In the genomic region with DNA sequence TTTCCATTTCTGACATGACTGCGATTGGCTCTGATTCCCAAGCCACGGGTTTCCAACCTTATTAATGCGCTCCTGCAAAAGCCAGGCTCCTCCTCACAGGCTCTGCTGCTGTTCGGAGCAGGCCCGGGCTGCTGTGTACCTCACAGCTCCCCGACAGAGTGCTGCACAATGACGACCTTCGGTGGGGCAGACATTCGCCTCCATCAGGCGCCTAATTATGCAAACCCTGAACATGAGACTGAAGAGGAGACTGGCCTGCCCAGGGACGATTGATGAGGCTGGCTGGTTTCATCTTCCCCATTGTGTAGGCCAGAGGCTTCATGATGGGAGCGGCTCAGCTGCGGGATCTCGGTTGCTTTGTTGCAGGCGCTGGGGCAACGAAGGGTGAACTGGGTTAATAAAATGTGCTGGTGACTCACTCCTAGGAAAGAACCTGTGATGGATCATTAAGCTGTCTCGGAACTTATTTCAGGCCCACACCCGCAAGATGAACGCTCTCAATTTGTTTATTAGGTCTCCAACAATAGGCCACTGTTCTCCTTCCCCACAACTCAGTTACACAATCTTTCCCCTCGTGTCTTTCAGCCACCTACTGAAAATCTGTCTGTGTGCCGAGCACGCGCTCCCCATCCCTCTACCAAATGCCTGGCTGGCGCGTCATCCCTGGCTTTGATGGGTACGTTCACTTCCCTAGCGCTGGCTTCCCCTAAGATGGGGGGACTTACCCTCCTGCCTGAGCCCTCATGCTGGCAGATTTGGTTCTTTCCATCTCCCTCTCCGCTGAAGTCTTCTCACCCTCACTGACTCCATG, we compare ENCODE assay signal across 8 cellular contexts. TPM values are rescaled to one million over a fixed set of nuclear protein-coding genes. Genes with fewer than 3 reads are reported as not detected.
DNase-seq lines count a peak whose midpoint lies in the region; ATAC-seq and TF ChIP-seq lines count a peak whose summit lies in the region.

No MANE protein-coding gene starts in this region.

- ATAC-seq in GM18502 (IDR thresholded peaks at IDR 0.05; ENCODE audit: poor library complexity, unreplicated experiment), result no peak
- no peak for ATAC-seq in activated CD4-positive, CD25-positive, alpha-beta regulatory T cell treated with anti-CD3 and anti-CD28 coated beads, Interleukin-2, amount 50 U/mL, for 24 hours
- no peak for ATAC-seq in GM19023 (IDR thresholded peaks at IDR 0.05; ENCODE audit: unreplicated experiment)

- peaks cover 28% of the 10 kb centered on the region for H3K36me3 Mint-ChIP-seq in Calu3 (ENCODE audit: insufficient read depth, unreplicated experiment)

- no peak overlapping the region for H3K4me3 ChIP-seq in fibroblast of villous mesenchyme (ENCODE audit: low read depth, low read length)

- H3K27me3 Mint-ChIP-seq in Calu3 (ENCODE audit: unreplicated experiment), result no peaks in the 10 kb centered on the region

- peaks cover 76% of the 10 kb centered on the region for H3K4me1 Mint-ChIP-seq in Calu3 (ENCODE audit: low read depth, unreplicated experiment)

- DNase-seq in Calu3 (peak; percentile 86), RWPE1 (ENCODE audit: low spot score) (peak; percentile 76), fibroblast of villous mesenchyme (ENCODE audit: low read depth) (peak; percentile 61), occipital lobe (lab: John Stamatoyannopoulos, UW) (peak; percentile 21), iPS-NIHi7 (ENCODE audit: extremely low spot score) (no peak)

- POLR2A ChIA-PET in RWPE1 (lab: Yijun Ruan, JAX; ENCODE audit: low non-redundant PET), result no interaction called here

- H3K4me3 Mint-ChIP-seq in Calu3 (ENCODE audit: low read depth, unreplicated experiment), result peak overlapping the region; percentile 64

- no peaks in the 10 kb centered on the region for H3K9me3 Mint-ChIP-seq in Calu3 (ENCODE audit: low read depth, unreplicated experiment)

- BruUV-seq in Calu3 (replicated peaks; lab: Mats Ljungman, UMichigan), result no TSS peak

- H3K27ac ChIP-seq in RWPE1, result peak overlapping the region; percentile 78

- CTCF ChIA-PET in Calu3 (lab: Charles Lee) (interaction anchor here (0.6 to 1.8 kb wide), 11 partner anchors 9 to 63 kb away, joined by 3 to 19 read pairs (median 4); a partner anchor contains a TSS), RWPE1 (lab: Yijun Ruan, JAX) (interaction anchor here (0.7 kb wide), 1 partner anchor 38 kb away, joined by 3 read pairs; no protein-coding TSS in a partner anchor)

- peak overlapping the region; percentile 98 for H3K27ac Mint-ChIP-seq in Calu3 (ENCODE audit: unreplicated experiment)

- no peak for TF ChIP-seq CTCF in Calu3 (IDR thresholded peaks at IDR 0.05; ENCODE audit: unreplicated experiment)
- no peak for TF ChIP-seq CTCF in RWPE1 (conservative IDR thresholded peaks at IDR 0.05; ENCODE audit: low read depth)
- no peak for TF ChIP-seq CTCF in fibroblast of villous mesenchyme (IDR thresholded peaks at IDR 0.05; ENCODE audit: insufficient read depth, low read depth, low read length)

- intact Hi-C loops in Calu3 (cut with micrococcal nuclease; ENCODE audit: unreplicated experiment), result loop anchor here (2.0 kb wide), 1 partner anchor 27 kb away; a partner anchor contains a TSS

RNA-seq across cellular contexts. Expression of a gene that starts 27.2 kb away (rescaled TPM):
- total RNA-seq in Calu3 (2022) (177 and 241 TPM in 2 replicates), fibroblast of villous mesenchyme (13.5 and 18.6 TPM in 2 replicates), occipital lobe (15.0 TPM)

RNA-seq across cellular contexts. Expression of a gene that starts 58.0 kb away (rescaled TPM):
- total RNA-seq in Calu3 (2022) (not detected in 2 replicates), fibroblast of villous mesenchyme (under 0.01 TPM in 2 replicates), occipital lobe (3.7 TPM)
